8 cellular contexts compared by ENCODE assay signal in the genomic region with DNA sequence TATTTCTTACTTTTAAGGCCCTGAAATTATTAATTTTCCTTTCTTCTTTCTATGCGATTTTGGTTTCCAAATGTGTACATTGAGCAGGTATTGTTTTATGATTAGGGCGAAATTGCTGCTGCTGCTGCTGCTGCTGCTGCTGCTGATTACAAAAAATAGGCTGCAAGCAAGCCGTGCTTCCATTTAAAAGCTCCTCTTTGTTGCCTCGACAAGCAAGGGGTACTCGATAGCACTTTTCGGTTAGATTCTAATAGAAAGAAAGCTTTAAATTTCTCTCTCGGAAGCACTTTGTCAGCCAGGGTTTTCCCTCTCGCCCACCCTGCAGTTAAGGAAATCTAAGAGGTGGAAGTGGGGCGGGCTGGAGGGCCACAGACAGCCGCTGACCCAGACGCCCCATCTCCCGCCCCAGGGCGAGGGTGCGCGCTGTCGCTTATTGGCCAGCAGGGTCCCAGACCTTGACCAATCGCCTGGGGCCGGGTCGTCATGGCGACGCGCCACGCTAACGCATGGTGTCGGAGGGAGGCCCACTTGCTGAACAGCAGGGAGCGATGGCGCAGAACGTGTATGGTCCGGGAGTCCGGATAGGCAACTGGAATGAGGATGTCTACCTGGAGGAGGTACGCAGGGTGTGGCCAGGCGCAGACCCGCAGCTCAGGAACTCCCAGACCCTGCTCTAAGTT. TPM values are rescaled to one million over a fixed set of nuclear protein-coding genes. Genes with fewer than 3 reads are reported as not detected.
DNase-seq lines count a peak whose midpoint lies in the region; ATAC-seq and TF ChIP-seq lines count a peak whose summit lies in the region.

A gene with protein sequence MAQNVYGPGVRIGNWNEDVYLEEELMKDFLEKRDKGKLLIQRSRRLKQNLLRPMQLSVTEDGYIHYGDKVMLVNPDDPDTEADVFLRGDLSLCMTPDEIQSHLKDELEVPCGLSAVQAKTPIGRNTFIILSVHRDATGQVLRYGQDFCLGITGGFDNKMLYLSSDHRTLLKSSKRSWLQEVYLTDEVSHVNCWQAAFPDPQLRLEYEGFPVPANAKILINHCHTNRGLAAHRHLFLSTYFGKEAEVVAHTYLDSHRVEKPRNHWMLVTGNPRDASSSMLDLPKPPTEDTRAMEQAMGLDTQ (plus strand): TSS at position 489 of the 680 bp plus-strand sequence. CDS start 60 bp downstream, at position 549.

- peak within 1 kb of the TSS; percentile 35 for H3K4me3 ChIP-seq in ovary
- H3K4me3 ChIP-seq in uterus = peak within 1 kb of the TSS; percentile 26 to 31

- peaks cover 41% of the 10 kb centered on the region for H3K27me3 Mint-ChIP-seq in activated naive CD8-positive, alpha-beta T cell

- CTCF ChIA-PET in GM10248 (lab: Yijun Ruan, JAX) = interaction anchor here (1.5 kb wide), 1 partner anchor 132 kb away, joined by 4 read pairs; no protein-coding TSS in a partner anchor

- TF ChIP-seq CTCF in GM10248 (IDR thresholded peaks at IDR 0.05; ENCODE audit: control extremely low read depth, extremely low read depth, low read depth, missing control alignments) (no peak), ovary (IDR thresholded peaks at IDR 0.05) (no peak), uterus (IDR thresholded peaks at IDR 0.05) (peak in 2 of 4 experiments; percentile 7 to 33)

- DNase-seq in GM10248 (ENCODE audit: extremely low spot score) (peak; percentile 36), NCI-H226 (peak; percentile 21), left cardiac atrium (peak; percentile 91), ovary (peak; percentile 81 to 92 (median 85)), uterus (peak; percentile 79 to 86)

- intact Hi-C loops in left cardiac atrium (cut with DNase I) = no loop called here
- intact Hi-C loops in ovary (cut with DNase I) = no loop called here
- intact Hi-C loops in uterus (cut with DNase I; ENCODE audit: low total_unique reads) = no loop called here

- WGBS in ovary, 3 donors = 5 to 11% (median 8%) methylated on average over 33 of the region's 33 CpGs

- H3K4me3 Mint-ChIP-seq in activated naive CD8-positive, alpha-beta T cell = peak within 1 kb of the TSS; percentile 36

- H3K27me3 ChIP-seq in ovary (no peaks in the 10 kb centered on the region), uterus (no peaks in the 10 kb centered on the region)

- H3K9me3 ChIP-seq in ovary (no peaks in the 10 kb centered on the region), uterus (no peaks in the 10 kb centered on the region)

- TF ChIP-seq EP300 in ovary (IDR thresholded peaks at IDR 0.05) = no peak

- no peak within 1 kb of the TSS for H3K27ac ChIP-seq in ovary
- H3K27ac ChIP-seq in uterus = no peak within 1 kb of the TSS

- H3K9me3 Mint-ChIP-seq in activated naive CD8-positive, alpha-beta T cell (ENCODE audit: low read depth) = no peaks in the 10 kb centered on the region

- H3K4me1 ChIP-seq in ovary (ENCODE audit: insufficient read depth) (peaks cover 4% of the 10 kb centered on the region), uterus (no peaks in the 10 kb centered on the region)

- H3K27ac Mint-ChIP-seq in activated naive CD8-positive, alpha-beta T cell = no peak within 1 kb of the TSS

- H3K36me3 ChIP-seq in ovary (no peaks in the 10 kb centered on the region), uterus (no peaks in the 10 kb centered on the region)

- peaks cover 10% of the 10 kb centered on the region for H3K4me1 Mint-ChIP-seq in activated naive CD8-positive, alpha-beta T cell (ENCODE audit: low read depth)

- ATAC-seq in left cardiac atrium (peak; percentile 98 to 100), HG02623 (IDR thresholded peaks at IDR 0.05; ENCODE audit: unreplicated experiment) (no peak), GM19452 (IDR thresholded peaks at IDR 0.05; ENCODE audit: unreplicated experiment) (no peak)

- H3K36me3 Mint-ChIP-seq in activated naive CD8-positive, alpha-beta T cell = peaks cover 6% of the 10 kb centered on the region

- TF ChIP-seq POLR2A in ovary (IDR thresholded peaks at IDR 0.05) = no peak
- TF ChIP-seq POLR2A in uterus (IDR thresholded peaks at IDR 0.05) = no peak

- POLR2A ChIA-PET in GM10248 (lab: Yijun Ruan, JAX) = no interaction called here

RNA-seq across cellular contexts. Expression of the gene that starts here (rescaled TPM):
- total RNA-seq in left cardiac atrium = under 1 TPM; 0.41 to 0.52 TPM
- total RNA-seq in ovary = 1 to 10 TPM in 2 of 7 donors, under 1 TPM in 4, not detected in 1; 0.23 to 6.0 (median 0.58) TPM
- polyA plus RNA-seq in ovary = under 1 TPM; 0.15 to 0.97 TPM
- total RNA-seq in uterus = 1 to 10 TPM in 2 of 4 donors, not detected in 2; 2.8 to 3.3 TPM

Comparison
In these comparisons a context has a peak if more than half of its experiments do, and no peak if none do; other contexts are left out.
1. Peak in DNase-seq and ATAC-seq in left cardiac atrium; RNA of the gene not detected or under 1 TPM.
2. DNase-seq: peak in every context shown above with its lines; median percentile 91 in left cardiac atrium; 85 in ovary; 82 in uterus; 36 in GM10248; 21 in NCI-H226.